In genomic region chr11:60759438-60760225, GRCh38 we compare ENCODE assay signal across 16 cellular contexts. TPM values are rescaled to one million over a fixed set of nuclear protein-coding genes. Genes with fewer than 3 reads are reported as not detected.
"Had no signal": no experiment of that assay in that cellular context is flagged by ENCODE, and none has a peak within 500 bp of the region (broad histone marks: within the 10 kb centered on the region; RNA-seq: fewer than 3 reads in every experiment).

No MANE protein-coding gene starts in this region.

RNA-seq across cellular contexts. Expression of gene MS4A15, which starts 3.0 kb away (rescaled TPM):
- total RNA-seq: activated CD4-positive, alpha-beta T cell treated with anti-CD3 and anti-CD28 coated beads for 36 hours; chondrocyte; dermis blood vessel endothelial cell; esophagus squamous epithelium; glomerular endothelial cell; left cardiac atrium; lower leg skin; mononuclear cell; neural crest cell; omental fat pad; prostate gland; right atrium auricular region; skeletal muscle tissue; T-helper 1 cell treated with Interleukin-12 subunit alpha and Interleukin-12 subunit beta and Interleukin-4 antibody, amounts not matched to agents 30 ng/mL and 1 ng/mL, for 36 hours; transverse colon had no signal

RNA-seq across cellular contexts. Expression of gene MS4A10, which starts 25.5 kb away (rescaled TPM):
- total RNA-seq: activated CD4-positive, alpha-beta T cell treated with anti-CD3 and anti-CD28 coated beads for 36 hours; chondrocyte; dermis blood vessel endothelial cell; esophagus squamous epithelium; glomerular endothelial cell; left cardiac atrium; lower leg skin; mononuclear cell; neural crest cell; omental fat pad; right atrium auricular region; skeletal muscle tissue; T-helper 1 cell treated with Interleukin-12 subunit alpha and Interleukin-12 subunit beta and Interleukin-4 antibody, amounts not matched to agents 30 ng/mL and 1 ng/mL, for 36 hours; WTC11 had no signal

RNA-seq across cellular contexts. Expression of gene MS4A18, which starts 35.1 kb away (rescaled TPM):
- total RNA-seq: activated CD4-positive, alpha-beta T cell treated with anti-CD3 and anti-CD28 coated beads for 36 hours; chondrocyte; dermis blood vessel endothelial cell; esophagus squamous epithelium; glomerular endothelial cell; left cardiac atrium; lower leg skin; mononuclear cell; neural crest cell; omental fat pad; prostate gland; right atrium auricular region; skeletal muscle tissue; T-helper 1 cell treated with Interleukin-12 subunit alpha and Interleukin-12 subunit beta and Interleukin-4 antibody, amounts not matched to agents 30 ng/mL and 1 ng/mL, for 36 hours; transverse colon; WTC11 had no signal
